24 cellular contexts compared by ENCODE assay signal in the genomic region with DNA sequence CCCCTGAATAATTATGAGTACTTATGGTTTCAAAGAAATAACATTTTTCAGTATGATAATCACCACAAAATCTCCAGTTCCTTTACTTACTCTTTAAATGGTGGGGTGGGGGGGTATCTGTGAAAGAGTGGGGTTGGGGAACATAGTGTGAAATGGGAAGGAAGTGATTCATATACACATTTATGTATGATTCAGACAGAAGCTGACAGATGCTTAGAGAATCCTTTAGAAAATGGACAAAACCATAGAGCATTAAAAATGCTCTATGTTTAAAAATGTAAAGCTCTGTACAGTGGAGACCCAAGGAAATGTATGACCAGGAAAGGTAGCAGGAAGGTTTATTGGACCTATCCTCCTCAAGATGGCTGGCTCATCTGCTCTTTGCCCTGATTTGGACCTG.
DNase-seq lines count a peak whose midpoint lies in the region; ATAC-seq and TF ChIP-seq lines count a peak whose summit lies in the region.
"Had no signal": no experiment of that assay in that cellular context is flagged by ENCODE, and none has a peak within 500 bp of the region (broad histone marks: within the 10 kb centered on the region; RNA-seq: fewer than 3 reads in every experiment).

No MANE protein-coding gene starts in this region.

- peak overlapping the region; percentile 62 for H3K27ac Mint-ChIP-seq in osteocyte (ENCODE audit: unreplicated experiment)
- H3K27ac Mint-ChIP-seq: activated naive CD4-positive, alpha-beta T cell treated with anti-CD3 and anti-CD28 coated beads, Interleukin-2, amount 50 U/mL, for 24 hours; CD4-positive, alpha-beta memory T cell; dendritic cell treated with granulocyte-macrophage colony-stimulating factor and Interleukin-4, amounts not matched to agents 40 ng/mL and 50 ng/mL, for 4 days; GM23338; naive B cell; stimulated activated effector memory CD8-positive, alpha-beta T cell treated with anti-CD3 and anti-CD28 coated beads, Interleukin-12 subunit alpha, Interleukin-12 subunit beta, amount 100 ng/mL, for 72 hours had no signal

- H3K4me1 Mint-ChIP-seq in osteocyte (ENCODE audit: unreplicated experiment) = peaks cover 13% of the 10 kb centered on the region
- H3K4me1 Mint-ChIP-seq: activated naive CD4-positive, alpha-beta T cell treated with anti-CD3 and anti-CD28 coated beads, Interleukin-2, amount 50 U/mL, for 24 hours; CD4-positive, alpha-beta memory T cell; GM23338; naive B cell; stimulated activated effector memory CD8-positive, alpha-beta T cell treated with anti-CD3 and anti-CD28 coated beads, Interleukin-12 subunit alpha, Interleukin-12 subunit beta, amount 100 ng/mL, for 72 hours had no signal

- TF ChIP-seq CTCF in choroid plexus epithelial cell (conservative IDR thresholded peaks at IDR 0.05; ENCODE audit: low read depth, low read length) (no peak), osteocyte (IDR thresholded peaks at IDR 0.05) (no peak), GM10248 (IDR thresholded peaks at IDR 0.05; ENCODE audit: control extremely low read depth, extremely low read depth, low read depth, missing control alignments) (no peak)

- H3K27me3 Mint-ChIP-seq in osteocyte (ENCODE audit: unreplicated experiment) = no peaks in the 10 kb centered on the region
- H3K27me3 Mint-ChIP-seq: activated naive CD4-positive, alpha-beta T cell treated with anti-CD3 and anti-CD28 coated beads, Interleukin-2, amount 50 U/mL, for 24 hours; CD4-positive, alpha-beta memory T cell; dendritic cell treated with granulocyte-macrophage colony-stimulating factor and Interleukin-4, amounts not matched to agents 40 ng/mL and 50 ng/mL, for 4 days; naive B cell had no signal

- no peak overlapping the region for H3K4me3 Mint-ChIP-seq in osteocyte (ENCODE audit: unreplicated experiment)
- H3K4me3 Mint-ChIP-seq: activated naive CD4-positive, alpha-beta T cell treated with anti-CD3 and anti-CD28 coated beads, Interleukin-2, amount 50 U/mL, for 24 hours; CD4-positive, alpha-beta memory T cell; dendritic cell treated with granulocyte-macrophage colony-stimulating factor and Interleukin-4, amounts not matched to agents 40 ng/mL and 50 ng/mL, for 4 days; GM23338; naive B cell; stimulated activated effector memory CD8-positive, alpha-beta T cell treated with anti-CD3 and anti-CD28 coated beads, Interleukin-12 subunit alpha, Interleukin-12 subunit beta, amount 100 ng/mL, for 72 hours had no signal

- H3K4me3 ChIP-seq in choroid plexus epithelial cell (ENCODE audit: low read depth, low read length) = no peak overlapping the region
- H3K4me3 ChIP-seq: GM12878, GM23338, thoracic aorta had no signal

- CTCF ChIA-PET in GM10248 (lab: Yijun Ruan, JAX) = interaction anchor here (1.0 to 1.1 kb wide), 2 partner anchors 13 to 46 kb away, joined by 3 read pairs; no protein-coding TSS in a partner anchor

- peaks cover 14% of the 10 kb centered on the region for H3K9me3 Mint-ChIP-seq in osteocyte (ENCODE audit: unreplicated experiment)

- DNase-seq in EL (peak; percentile 76), RKO (ENCODE audit: low spot score) (peak; percentile 20), choroid plexus epithelial cell (ENCODE audit: low read depth) (peak; percentile 54), osteocyte (ENCODE audit: extremely low spot score, unreplicated experiment) (no peak), SHP77 treated with DMSO at 0.1 percent for 48 hours (lab: John Stamatoyannopoulos, UW) (no peak), GM10248 (ENCODE audit: extremely low spot score) (no peak), cerebellar nuclear complex (lab: John Stamatoyannopoulos, UW) (no peak)
- DNase-seq: activated CD4-positive, alpha-beta T cell treated with anti-CD3 and anti-CD28 coated beads for 4 hours; CD4-positive, alpha-beta memory T cell; foreskin melanocyte; GF-D8; kidney; naive B cell; NCI-H1105; NCI-H510A; posterior cingulate gyrus had no signal

- POLR2A ChIA-PET in GM10248 (lab: Yijun Ruan, JAX) = no interaction called here

- ATAC-seq in HG02642 (IDR thresholded peaks at IDR 0.05; ENCODE audit: poor library complexity, unreplicated experiment) = no peak
- ATAC-seq: GM12878; GM23338; sciatic nerve; stimulated activated effector memory CD8-positive, alpha-beta T cell treated with anti-CD3 and anti-CD28 coated beads, Interleukin-12 subunit alpha, Interleukin-12 subunit beta, amount 100 ng/mL, for 72 hours had no signal

- H3K36me3 Mint-ChIP-seq in osteocyte (ENCODE audit: unreplicated experiment) = no peaks in the 10 kb centered on the region
- H3K36me3 Mint-ChIP-seq: activated naive CD4-positive, alpha-beta T cell treated with anti-CD3 and anti-CD28 coated beads, Interleukin-2, amount 50 U/mL, for 24 hours; CD4-positive, alpha-beta memory T cell; naive B cell; stimulated activated effector memory CD8-positive, alpha-beta T cell treated with anti-CD3 and anti-CD28 coated beads, Interleukin-12 subunit alpha, Interleukin-12 subunit beta, amount 100 ng/mL, for 72 hours had no signal

Comparison
In these comparisons a context has a peak if more than half of its experiments do, and no peak if none do; other contexts are left out.
1. DNase-seq: peak in EL (single experiment), RKO (single experiment) and choroid plexus epithelial cell (single experiment); none in osteocyte (single experiment), SHP77 treated with DMSO at 0.1 percent for 48 hours (single experiment), GM10248 (single experiment) and cerebellar nuclear complex (0 of 2).